ENCODE assay signal across 9 cellular contexts in the genomic region with DNA sequence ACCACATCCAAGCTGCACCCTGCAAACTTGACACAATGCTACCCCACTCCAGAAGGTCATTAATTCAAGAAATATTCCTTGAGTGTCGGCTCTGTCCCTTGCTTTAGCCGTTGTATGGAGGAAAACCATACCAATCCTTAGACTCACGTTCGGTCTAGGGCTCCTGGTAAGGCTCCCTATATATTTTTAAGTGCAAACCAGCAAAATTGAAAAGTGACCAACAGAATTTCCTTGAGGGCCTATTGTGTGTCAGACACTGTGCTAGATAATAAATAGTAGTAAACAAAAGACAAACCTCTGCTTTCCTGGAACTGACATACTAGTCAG. TPM values are rescaled to one million over a fixed set of nuclear protein-coding genes. Genes with fewer than 3 reads are reported as not detected.
A peak's percentile ranks its signal among the peaks of the same experiment; 100 is the strongest.
DNase-seq lines count a peak whose midpoint lies in the region; ATAC-seq and TF ChIP-seq lines count a peak whose summit lies in the region.
"Had no signal": no experiment of that assay in that cellular context is flagged by ENCODE, and none has a peak within 500 bp of the region (broad histone marks: within the 10 kb centered on the region; RNA-seq: fewer than 3 reads in every experiment).

No MANE protein-coding gene starts in this region.

- no peaks in the 10 kb centered on the region for H3K36me3 ChIP-seq in brain microvascular endothelial cell (replicated peaks)
- no peaks in the 10 kb centered on the region for H3K36me3 ChIP-seq in mesodermal cell (ENCODE audit: control insufficient read depth, insufficient read depth, low read length)
- H3K36me3 ChIP-seq in vagina: no peaks in the 10 kb centered on the region

- H3K4me1 ChIP-seq in mesodermal cell (ENCODE audit: control insufficient read depth, insufficient read depth, low read length, poor library complexity, severe bottlenecking) (peaks cover 3% of the 10 kb centered on the region), vagina (peaks cover 48% of the 10 kb centered on the region)

- in situ Hi-C loops in brain microvascular endothelial cell (cut with HindIII; ENCODE audit: low pct_ligation_motif_present, low sequenced_read_pairs): no loop called here

- WGBS in mesodermal cell (ENCODE audit: insufficient coverage in 2 of 2), 2 experiments: 36 to 81% methylated on average over 2 to 4 of the region's 4 CpGs

- H3K9me3 ChIP-seq in mesodermal cell (ENCODE audit: control insufficient read depth, low read length) (no peaks in the 10 kb centered on the region), vagina (no peaks in the 10 kb centered on the region)

- intact Hi-C loops in vagina (cut with DNase I): no loop called here

- ATAC-seq in stimulated activated naive CD8-positive, alpha-beta T cell treated with anti-CD3 and anti-CD28 coated beads, Interleukin-15, Interleukin-2, amounts not matched to agents 100 U/mL and 50 U/mL, for 24 hours: no peak
- no peak for ATAC-seq in HG02981 (IDR thresholded peaks at IDR 0.05; ENCODE audit: unreplicated experiment)

- TF ChIP-seq POLR2A in vagina (IDR thresholded peaks at IDR 0.05): no peak

- peaks cover 37% of the 10 kb centered on the region for H3K4me1 Mint-ChIP-seq in stimulated activated naive CD8-positive, alpha-beta T cell treated with anti-CD3 and anti-CD28 coated beads, Interleukin-15, Interleukin-2, amounts not matched to agents 100 ng/mL and 50 ng/mL, for 24 hours (ENCODE audit: low read depth)

- no peak for DNase-seq in stimulated activated naive CD8-positive, alpha-beta T cell treated with anti-CD3 and anti-CD28 coated beads, Interleukin-15, Interleukin-2, amounts not matched to agents 100 U/mL and 50 U/mL, for 24 hours
- no peak for DNase-seq in brain microvascular endothelial cell
- DNase-seq in vagina (ENCODE audit: extremely low spot score in 2 of 2): no peak
- DNase-seq in epidermal melanocyte (ENCODE audit: insufficient read length, low spot score): no peak
- no peak for DNase-seq in stimulated activated CD4-positive, alpha-beta T cell treated with anti-CD3 and anti-CD28 coated beads, Interleukin-2, amount 100 ng/mL, for 48 hours

- peak overlapping the region; percentile 81 for H3K4me3 Mint-ChIP-seq in stimulated activated naive CD8-positive, alpha-beta T cell treated with anti-CD3 and anti-CD28 coated beads, Interleukin-15, Interleukin-2, amounts not matched to agents 100 ng/mL and 50 ng/mL, for 24 hours

- H3K27ac ChIP-seq in brain microvascular endothelial cell (no peak overlapping the region), mesodermal cell (ENCODE audit: low read depth, low read length, severe bottlenecking) (peak overlapping the region; percentile 29), vagina (peak overlapping the region; percentile 91)

- no peaks in the 10 kb centered on the region for H3K27me3 Mint-ChIP-seq in stimulated activated naive CD8-positive, alpha-beta T cell treated with anti-CD3 and anti-CD28 coated beads, Interleukin-15, Interleukin-2, amounts not matched to agents 100 ng/mL and 50 ng/mL, for 24 hours

- no peaks in the 10 kb centered on the region for H3K36me3 Mint-ChIP-seq in stimulated activated naive CD8-positive, alpha-beta T cell treated with anti-CD3 and anti-CD28 coated beads, Interleukin-15, Interleukin-2, amounts not matched to agents 100 ng/mL and 50 ng/mL, for 24 hours (ENCODE audit: low read depth)

- H3K9me3 Mint-ChIP-seq in stimulated activated naive CD8-positive, alpha-beta T cell treated with anti-CD3 and anti-CD28 coated beads, Interleukin-15, Interleukin-2, amounts not matched to agents 100 ng/mL and 50 ng/mL, for 24 hours: no peaks in the 10 kb centered on the region

- H3K4me3 ChIP-seq in brain microvascular endothelial cell (ENCODE audit: low read depth, low read length) (peak overlapping the region; percentile 94), mesodermal cell (ENCODE audit: extremely low read depth, insufficient read depth, low read length, poor library complexity, severe bottlenecking) (peak overlapping the region; percentile 94), vagina (peak overlapping the region; percentile 79 to 86)

- no peak for TF ChIP-seq CTCF in brain microvascular endothelial cell (IDR thresholded peaks at IDR 0.05; ENCODE audit: low read depth, low read length, missing control alignments)
- TF ChIP-seq CTCF in vagina (IDR thresholded peaks at IDR 0.05): no peak

- H3K27me3 ChIP-seq in brain microvascular endothelial cell (replicated peaks) (no peaks in the 10 kb centered on the region), vagina (no peaks in the 10 kb centered on the region)

- peak overlapping the region; percentile 62 for H3K27ac Mint-ChIP-seq in stimulated activated naive CD8-positive, alpha-beta T cell treated with anti-CD3 and anti-CD28 coated beads, Interleukin-15, Interleukin-2, amounts not matched to agents 100 ng/mL and 50 ng/mL, for 24 hours

RNA-seq across cellular contexts. Expression of a gene that starts 0.4 kb away (rescaled TPM):
- 49.7 TPM for polyA plus RNA-seq in mesodermal cell (2013, experiment 1 of 2)
- 50.2 TPM for polyA plus RNA-seq in mesodermal cell (2013, experiment 2 of 2)
- total RNA-seq in vagina: 89.9 TPM

RNA-seq across cellular contexts. Expression of a gene that starts 44.7 kb away (rescaled TPM):
- not detected for polyA plus RNA-seq in mesodermal cell (2013, experiment 1 of 2)
- polyA plus RNA-seq in mesodermal cell (2013, experiment 2 of 2): not detected
- total RNA-seq in vagina: 25.8 TPM
- total RNA-seq: NCI-H460 had no signal
